8 cellular contexts compared by ENCODE assay signal in genomic region chr6:33073431-33073871, GRCh38. TPM values are rescaled to one million over a fixed set of nuclear protein-coding genes. Genes with fewer than 3 reads are reported as not detected.
A peak's percentile ranks its signal among the peaks of the same experiment; 100 is the strongest.
DNase-seq lines count a peak whose midpoint lies in the region; ATAC-seq and TF ChIP-seq lines count a peak whose summit lies in the region.

Gene HLA-DPA1 (minus strand): TSS chr6:33073649.

- H3K4me3 ChIP-seq in colonic mucosa (peak within 1 kb of the TSS; percentile 8), aorta (ENCODE audit: low read length in 2 of 2) (no peak within 1 kb of the TSS)

- TF ChIP-seq CTCF in colonic mucosa (IDR thresholded peaks at IDR 0.05), result no peak

- no peaks in the 10 kb centered on the region for H3K36me3 ChIP-seq in colonic mucosa
- no peaks in the 10 kb centered on the region for H3K36me3 ChIP-seq in aorta (ENCODE audit: control insufficient read depth in 1 of 2, insufficient read depth in 2 of 2, low read length in 1 of 2)

- H3K4me1 ChIP-seq in colonic mucosa (no peaks in the 10 kb centered on the region), aorta (ENCODE audit: control insufficient read depth in 1 of 2, insufficient read depth in 2 of 2, low read length in 2 of 2) (no peaks in the 10 kb centered on the region)

- DNase-seq in CD1c-positive myeloid dendritic cell (ENCODE audit: extremely low spot score) (peak; percentile 94), T-cell (peak in 31 of 34 experiments; percentile 4 to 62 (median 27)), colonic mucosa (peak; percentile 28), midbrain (lab: John Stamatoyannopoulos, UW) (peak; percentile 48), aorta (peak in 1 of 2 donors; percentile 71), NCI-H345 treated with DMSO at 0.1 percent for 48 hours (lab: John Stamatoyannopoulos, UW; ENCODE audit: unreplicated experiment) (no peak)

- CTCF ChIA-PET in T-cell (lab: Charles Lee), result interaction anchor here in 1 of 2 donors (0.6 to 2.0 kb wide), 5 partner anchors 11 to 175 kb away, joined by 3 to 5 read pairs (median 3); no protein-coding TSS in a partner anchor

- H3K27ac Mint-ChIP-seq in T-cell, result peak within 1 kb of the TSS; percentile 66 to 82

- H3K9me3 Mint-ChIP-seq in T-cell, result no peaks in the 10 kb centered on the region

- peaks cover 8% of the 10 kb centered on the region for H3K36me3 Mint-ChIP-seq in T-cell

- H3K27me3 ChIP-seq in colonic mucosa, result no peaks in the 10 kb centered on the region
- no peaks in the 10 kb centered on the region for H3K27me3 ChIP-seq in aorta (ENCODE audit: control insufficient read depth in 1 of 2, insufficient read depth in 2 of 2, low read length in 1 of 2)

- H3K9me3 ChIP-seq in colonic mucosa, result no peaks in the 10 kb centered on the region
- no peaks in the 10 kb centered on the region for H3K9me3 ChIP-seq in aorta (ENCODE audit: control insufficient read depth, low read length)

- H3K4me1 Mint-ChIP-seq in T-cell, result peaks cover 45 to 54% (median 52%) of the 10 kb centered on the region in 3 donors

- peak within 1 kb of the TSS; percentile 36 to 66 for H3K9ac ChIP-seq in colonic mucosa (ENCODE audit: low read depth in 2 of 2, low read length in 2 of 2)

- peaks cover 0 to 3% of the 10 kb centered on the region in 2 donors for H3K27me3 Mint-ChIP-seq in T-cell

- peak; percentile 70 for ATAC-seq in GM19023 (IDR thresholded peaks at IDR 0.05; ENCODE audit: unreplicated experiment)
- peak; percentile 60 for ATAC-seq in HG03095 (IDR thresholded peaks at IDR 0.05; ENCODE audit: unreplicated experiment)
- peak; percentile 64 to 74 (median 71) for ATAC-seq in T-cell (replicated peaks in 1 of 4)
- ATAC-seq in aorta (ENCODE audit: low FRiP score), result peak; percentile 61

- POLR2A ChIA-PET in T-cell (lab: Charles Lee), result interaction anchor here in 1 of 2 donors (1.5 kb wide), 1 partner anchor 44 kb away, joined by 5 read pairs; no protein-coding TSS in a partner anchor

- intact Hi-C loops in colonic mucosa (cut with DNase I) (no loop called here), aorta (cut with DNase I) (no loop called here)

- H3K4me3 Mint-ChIP-seq in T-cell, result peak within 1 kb of the TSS; percentile 76 to 80 (median 80)

- H3K27ac ChIP-seq in colonic mucosa (peak within 1 kb of the TSS; percentile 24), aorta (ENCODE audit: low read depth in 1 of 2, low read length in 2 of 2) (no peak within 1 kb of the TSS)

- 50 to 54% methylated on average over 8 of the region's 8 CpGs for WGBS in aorta, 2 donors

RNA-seq across cellular contexts. Expression of gene HLA-DPA1, which starts in this region (rescaled TPM):
- 10 to 100 TPM; 29.6 to 68.4 (median 35.9) TPM for total RNA-seq in T-cell
- total RNA-seq in colonic mucosa, result 10 to 100 TPM; 18.7 to 58.7 TPM
- total RNA-seq in aorta, result 100 to 1,000 TPM; 122 to 203 TPM
- polyA plus RNA-seq in aorta, result 10 to 100 TPM; 18.6 to 74.9 TPM
